Comparison of ENCODE assay signal across 1 cellular context in genomic region chr10:95303950-95304349, GRCh38.
TF ChIP-seq lines count a peak whose summit lies in the region.

No MANE protein-coding gene starts in this region.

TF ChIP-seq in GM23338, 12 proteins besides CTCF, POLR2A, EP300 and RAD21 (continued from another document):
- TF ChIP-seq ZNF462 (CRISPR knock-in tag; IDR thresholded peaks at IDR 0.05) = no peak
- no peak for TF ChIP-seq REST (IDR thresholded peaks at IDR 0.05; ENCODE audit: unreplicated experiment)
- no peak for TF ChIP-seq JUNB (IDR thresholded peaks at IDR 0.05; ENCODE audit: unreplicated experiment)
- no peak for TF ChIP-seq POLR2AphosphoS5 (IDR thresholded peaks at IDR 0.05; ENCODE audit: low read depth)
- TF ChIP-seq NANOG (IDR thresholded peaks at IDR 0.05; ENCODE audit: borderline replicate concordance) = no peak
